ENCODE assay signal across 9 cellular contexts in the genomic region with DNA sequence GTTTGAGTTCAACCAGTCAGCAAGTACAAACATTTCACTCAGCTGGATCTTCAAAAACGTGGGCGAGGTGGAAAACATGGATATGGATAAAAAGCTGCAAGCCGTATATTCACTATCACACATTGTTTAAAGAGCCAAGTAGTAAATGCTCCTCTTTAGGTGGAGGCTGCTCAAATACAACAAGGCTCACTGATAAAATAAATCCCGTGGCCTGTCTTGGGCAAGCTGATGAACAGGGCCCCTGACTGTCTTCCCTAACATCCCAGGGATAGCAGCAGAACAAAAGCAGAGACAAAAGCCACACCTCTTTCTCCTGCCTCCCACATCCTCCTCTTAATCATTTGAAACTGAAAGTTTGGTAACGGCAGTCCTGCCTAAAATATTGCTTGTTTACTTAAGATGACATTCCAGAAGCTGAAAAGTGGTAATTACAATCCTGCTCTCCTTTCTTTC.
A peak's percentile ranks its signal among the peaks of the same experiment; 100 is the strongest.
DNase-seq lines count a peak whose midpoint lies in the region; ATAC-seq and TF ChIP-seq lines count a peak whose summit lies in the region.
"Had no signal": no experiment of that assay in that cellular context is flagged by ENCODE, and none has a peak within 500 bp of the region (broad histone marks: within the 10 kb centered on the region; RNA-seq: fewer than 3 reads in every experiment).

No MANE protein-coding gene starts in this region.

- peak overlapping the region; percentile 71 for H3K4me2 ChIP-seq in smooth muscle cell

- no peak overlapping the region for H3K27ac Mint-ChIP-seq in glutamatergic neuron (ENCODE audit: unreplicated experiment)

- POLR2A ChIA-PET in HEK293 (lab: Yijun Ruan, JAX): no interaction called here

- H3K4me1 Mint-ChIP-seq in glutamatergic neuron (ENCODE audit: low read depth, unreplicated experiment): no peaks in the 10 kb centered on the region

- H4K20me1 ChIP-seq in smooth muscle cell (ENCODE audit: low read depth): no peaks in the 10 kb centered on the region

- no peaks in the 10 kb centered on the region for H3K79me2 ChIP-seq in smooth muscle cell (ENCODE audit: low read depth)

- no peaks in the 10 kb centered on the region for H3K9me3 Mint-ChIP-seq in glutamatergic neuron (ENCODE audit: unreplicated experiment)

- intact Hi-C loops in ascending aorta (cut with DNase I): no loop called here

- H3K27me3 ChIP-seq in ascending aorta: no peaks in the 10 kb centered on the region
- H3K27me3 ChIP-seq in right atrium auricular region: no peaks in the 10 kb centered on the region
- no peaks in the 10 kb centered on the region for H3K27me3 ChIP-seq in smooth muscle cell (ENCODE audit: low read depth)

- H3K9ac ChIP-seq in smooth muscle cell (ENCODE audit: low read depth): no peak overlapping the region

- no peak for TF ChIP-seq CTCF in HEK293 (tag by site-specific recombination; IDR thresholded peaks at IDR 0.05)
- TF ChIP-seq CTCF in ascending aorta (IDR thresholded peaks at IDR 0.05): no peak
- TF ChIP-seq CTCF in right atrium auricular region (IDR thresholded peaks at IDR 0.05): no peak
- TF ChIP-seq CTCF in smooth muscle cell (IDR thresholded peaks at IDR 0.05; ENCODE audit: borderline replicate concordance, insufficient read depth, poor library complexity, severe bottlenecking): no peak
- TF ChIP-seq CTCF in glutamatergic neuron (IDR thresholded peaks at IDR 0.05; ENCODE audit: partially characterized antibody, unreplicated experiment): no peak

- H3K27ac ChIP-seq in HEK293 (ENCODE audit: extremely low read depth, low read depth, low read length) (no peak overlapping the region), ascending aorta (peak overlapping the region; percentile 29 to 65), right atrium auricular region (peak overlapping the region; percentile 23 to 33), smooth muscle cell (ENCODE audit: low read depth) (no peak overlapping the region)

- no peaks in the 10 kb centered on the region for H3K36me3 Mint-ChIP-seq in glutamatergic neuron (ENCODE audit: unreplicated experiment)

- no peaks in the 10 kb centered on the region for H3F3A ChIP-seq in smooth muscle cell (ENCODE audit: low read depth)

- no peak for ATAC-seq in HG02763 (IDR thresholded peaks at IDR 0.05; ENCODE audit: unreplicated experiment)

- H3K4me1 ChIP-seq in HEK293 (ENCODE audit: control insufficient read depth, insufficient read depth, low read length) (peaks cover 8% of the 10 kb centered on the region; the same call in 1 of the 2 replicates), ascending aorta (peaks cover 0 to 5% of the 10 kb centered on the region in 2 donors), right atrium auricular region (peaks cover 0 to 5% of the 10 kb centered on the region in 2 donors), smooth muscle cell (ENCODE audit: low read depth) (peaks cover 5% of the 10 kb centered on the region)

- whole genome bisulfite sequencing in smooth muscle cell (ENCODE audit: low lambda C conversion rate): 33% methylated on average over 5 of the region's 5 CpGs

- DNase-seq in ascending aorta (ENCODE audit: low spot score in 2 of 2) (no peak), right atrium auricular region (ENCODE audit: low spot score) (no peak), smooth muscle cell (lab: John Stamatoyannopoulos, UW; ENCODE audit: unreplicated experiment) (no peak), DMS79 treated with DMSO at 0.1 percent for 48 hours (lab: John Stamatoyannopoulos, UW) (no peak), NCI-H2171 (lab: John Stamatoyannopoulos, UW) (no peak), glutamatergic neuron (no peak)
- DNase-seq: NCI-H2227 treated with DMSO at 0.1 percent for 48 hours had no signal

- CTCF ChIA-PET in HEK293 (lab: Yijun Ruan, JAX): interaction anchor here (0.6 to 0.7 kb wide), 2 partner anchors 902 to 1440 kb away, joined by 3 read pairs; no protein-coding TSS in a partner anchor

- H3K36me3 ChIP-seq in HEK293 (ENCODE audit: control insufficient read depth in 2 of 2, insufficient read depth in 1 of 2, low read length in 2 of 2) (no peaks in the 10 kb centered on the region), ascending aorta (no peaks in the 10 kb centered on the region), right atrium auricular region (no peaks in the 10 kb centered on the region), smooth muscle cell (ENCODE audit: low read depth) (no peaks in the 10 kb centered on the region)

- no peaks in the 10 kb centered on the region for H3K27me3 Mint-ChIP-seq in glutamatergic neuron (ENCODE audit: unreplicated experiment)

- H2AFZ ChIP-seq in smooth muscle cell (ENCODE audit: low read depth): peak overlapping the region; percentile 44

- no peak overlapping the region for H3K4me3 ChIP-seq in HEK293 (ENCODE audit: low read depth, low read length)
- peak overlapping the region in 1 of 2 donors; percentile 46 for H3K4me3 ChIP-seq in ascending aorta
- H3K4me3 ChIP-seq in right atrium auricular region: peak overlapping the region in 1 of 2 donors; percentile 10
- peak overlapping the region; percentile 3 for H3K4me3 ChIP-seq in smooth muscle cell

- H3K4me3 Mint-ChIP-seq in glutamatergic neuron (ENCODE audit: unreplicated experiment): no peak overlapping the region

- H3K9me3 ChIP-seq in HEK293 (ENCODE audit: control insufficient read depth, insufficient read depth, low read depth, low read length) (no peaks in the 10 kb centered on the region), ascending aorta (no peaks in the 10 kb centered on the region), right atrium auricular region (no peaks in the 10 kb centered on the region), smooth muscle cell (replicated peaks; ENCODE audit: low read depth) (no peaks in the 10 kb centered on the region)

TF ChIP-seq in HEK293, 187 proteins besides CTCF, POLR2A, EP300 and RAD21 (continues in another document):
- TF ChIP-seq ZNF677 (tag by site-specific recombination; IDR thresholded peaks at IDR 0.05) (no peak), ZSCAN30 (tag by site-specific recombination; IDR thresholded peaks at IDR 0.05) (no peak), OVOL3 (tag by site-specific recombination; IDR thresholded peaks at IDR 0.05) (no peak), ZNF2 (tag by site-specific recombination; IDR thresholded peaks at IDR 0.05) (no peak), PATZ1 (tag by site-specific recombination; IDR thresholded peaks at IDR 0.05) (no peak), ZSCAN16 (tag by site-specific recombination; IDR thresholded peaks at IDR 0.05) (no peak), ZNF175 (tag by site-specific recombination; IDR thresholded peaks at IDR 0.05) (no peak), GFI1B (tag by site-specific recombination; IDR thresholded peaks at IDR 0.05) (no peak), ZFP3 (tag by site-specific recombination; IDR thresholded peaks at IDR 0.05; ENCODE audit: low read depth) (no peak), PRDM1 (tag by site-specific recombination; IDR thresholded peaks at IDR 0.05) (no peak), ZNF596 (tag by site-specific recombination; IDR thresholded peaks at IDR 0.05) (no peak), ZNF114 (tag by site-specific recombination; IDR thresholded peaks at IDR 0.05) (no peak), ZNF335 (tag by site-specific recombination; conservative IDR thresholded peaks at IDR 0.05) (0 out of 2 replicates have a peak, but pooled peaks have one; percentile 3), ZBTB17 (tag by site-specific recombination; IDR thresholded peaks at IDR 0.05) (0 out of 2 replicates have a peak, but pooled peaks have one; percentile 21), ZBTB48 (tag by site-specific recombination; IDR thresholded peaks at IDR 0.05) (peak; percentile 51; the same call in 1 of the 2 replicates), ZNF654 (tag by site-specific recombination; IDR thresholded peaks at IDR 0.05; ENCODE audit: low read depth) (no peak), ZNF23 (tag by site-specific recombination; IDR thresholded peaks at IDR 0.05; ENCODE audit: borderline replicate concordance) (no peak), GLIS1 (tag by site-specific recombination; IDR thresholded peaks at IDR 0.05) (no peak), ZNF202 (tag by site-specific recombination; IDR thresholded peaks at IDR 0.05; ENCODE audit: borderline replicate concordance) (no peak)
- TF ChIP-seq, protein P1, sequence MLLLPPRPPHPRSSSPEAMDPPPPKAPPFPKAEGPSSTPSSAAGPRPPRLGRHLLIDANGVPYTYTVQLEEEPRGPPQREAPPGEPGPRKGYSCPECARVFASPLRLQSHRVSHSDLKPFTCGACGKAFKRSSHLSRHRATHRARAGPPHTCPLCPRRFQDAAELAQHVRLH (tag by site-specific recombination; IDR thresholded peaks at IDR 0.05): no peak

Comparison
In these comparisons a context has a peak if more than half of its experiments do, and no peak if none do; other contexts are left out.
1. H3K27ac ChIP-seq: peak in ascending aorta (2 of 2) and right atrium auricular region (2 of 2); none in HEK293 (single experiment) and smooth muscle cell (single experiment).